In the genomic region with DNA sequence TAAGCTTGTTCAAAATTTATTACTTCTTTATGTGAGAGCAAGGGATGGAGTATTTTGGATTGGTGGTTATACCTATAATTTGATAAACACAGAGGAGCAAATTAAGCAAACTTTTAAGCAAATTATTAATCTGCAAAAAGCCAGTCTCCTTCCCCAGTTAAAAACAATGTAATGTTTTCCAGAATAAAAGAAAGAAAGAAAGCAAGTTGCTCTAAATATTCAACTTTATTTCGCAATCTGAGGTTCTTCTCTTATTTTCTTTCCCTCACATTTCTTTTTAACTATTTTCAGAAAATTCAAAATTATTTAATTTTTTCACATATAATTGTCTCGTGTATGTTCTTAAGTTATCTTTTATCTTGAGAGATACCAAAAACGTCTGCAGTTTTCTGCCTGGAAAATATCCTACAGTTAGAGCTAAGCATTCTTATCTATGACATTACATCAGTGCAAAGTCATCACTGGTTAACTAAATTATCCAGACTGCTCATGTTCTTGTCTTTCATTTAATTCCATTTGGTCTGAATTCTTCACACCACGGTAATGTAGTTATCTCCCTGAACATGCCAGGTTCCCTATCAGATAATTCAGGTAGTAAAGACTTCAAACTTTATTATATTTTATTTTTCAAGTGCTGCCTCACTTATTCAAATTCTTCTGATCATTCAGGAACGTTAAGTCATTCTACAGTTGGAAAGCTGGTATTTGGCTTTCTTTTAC, we compare ENCODE assay signal across 22 cellular contexts.
"Had no signal": no experiment of that assay in that cellular context is flagged by ENCODE, and none has a peak within 500 bp of the region (broad histone marks: within the 10 kb centered on the region; RNA-seq: fewer than 3 reads in every experiment).

No MANE protein-coding gene starts in this region.

- H3K4me3 ChIP-seq: ascending aorta, breast epithelium, left lung, lung, sigmoid colon, vagina had no signal

- H3K9me3 Mint-ChIP-seq: activated naive CD4-positive, alpha-beta T cell treated with anti-CD3 and anti-CD28 coated beads, Interleukin-2, amount 50 U/mL, for 24 hours; central memory CD8-positive, alpha-beta T cell; stimulated activated naive B cell treated with anti-CD40 and anti-IgM and Interleukin-4, amounts not matched to agents 10 μg/mL and 1 μg/mL and 100 μg/mL, for 72 hours had no signal

- H3K9me3 ChIP-seq: ascending aorta, breast epithelium, left lung, sigmoid colon, vagina had no signal

- H3K36me3 ChIP-seq: ascending aorta, breast epithelium, left lung, sigmoid colon, vagina had no signal

- H3K4me3 Mint-ChIP-seq: activated naive CD4-positive, alpha-beta T cell treated with anti-CD3 and anti-CD28 coated beads, Interleukin-2, amount 50 U/mL, for 24 hours; central memory CD8-positive, alpha-beta T cell; immature natural killer cell; stimulated activated naive B cell treated with anti-CD40 and anti-IgM and Interleukin-4, amounts not matched to agents 10 μg/mL and 1 μg/mL and 100 μg/mL, for 72 hours had no signal

- H3K27me3 ChIP-seq: ascending aorta, breast epithelium, sigmoid colon, vagina had no signal

- H3K27ac Mint-ChIP-seq: activated naive CD4-positive, alpha-beta T cell treated with anti-CD3 and anti-CD28 coated beads, Interleukin-2, amount 50 U/mL, for 24 hours; immature natural killer cell; stimulated activated naive B cell treated with anti-CD40 and anti-IgM and Interleukin-4, amounts not matched to agents 10 μg/mL and 1 μg/mL and 100 μg/mL, for 72 hours had no signal

- ATAC-seq: esophagus mucosa; left lung; stimulated activated naive B cell treated with anti-CD40 and anti-IgM and Interleukin-4, amounts not matched to agents 10 μg/mL and 1 μg/mL and 100 μg/mL, for 72 hours had no signal

- H3K4me1 Mint-ChIP-seq: central memory CD8-positive, alpha-beta T cell had no signal

- FAIRE-seq: colon had no signal

- H3K36me3 Mint-ChIP-seq: activated naive CD4-positive, alpha-beta T cell treated with anti-CD3 and anti-CD28 coated beads, Interleukin-2, amount 50 U/mL, for 24 hours; immature natural killer cell; stimulated activated naive B cell treated with anti-CD40 and anti-IgM and Interleukin-4, amounts not matched to agents 10 μg/mL and 1 μg/mL and 100 μg/mL, for 72 hours had no signal

- H3K4me1 ChIP-seq: breast epithelium had no signal

- H3K27ac ChIP-seq: ascending aorta, breast epithelium, vagina had no signal

- DNase-seq: activated CD4-positive, alpha-beta T cell treated with anti-CD3 and anti-CD28 coated beads for 1 hour; activated gamma-delta T cell treated with Interleukin-2 at 50 U/mL for 16 hours; activated T-cell treated with anti-CD3 and anti-CD28 coated beads, Interleukin-2, amount 50 U/mL, for 1 hour; effector memory CD4-positive, alpha-beta T cell; foreskin melanocyte; immature natural killer cell; kidney glomerular epithelial cell; left lung; occipital lobe; sigmoid colon; stimulated activated CD4-positive, alpha-beta T cell treated with anti-CD3 and anti-CD28 coated beads, Interleukin-2, amount 100 ng/mL, for 48 hours; stimulated activated CD8-positive, alpha-beta memory T cell treated with anti-CD3 and anti-CD28 coated beads, Interleukin-4, amount 100 ng/mL, for 48 hours; stimulated activated naive B cell treated with anti-CD40 and anti-IgM and Interleukin-4, amounts not matched to agents 10 μg/mL and 1 μg/mL and 100 μg/mL, for 72 hours; T-helper 2 cell had no signal
